ENCODE assay signal across 1 cellular context in genomic region chr12:6961695-6962284, GRCh38.
TF ChIP-seq lines count a peak whose summit lies in the region.

No MANE protein-coding gene starts in this region.

TF ChIP-seq in HEK293, 187 proteins besides CTCF, POLR2A, EP300 and RAD21 (continued from another document):
- TF ChIP-seq ZFHX2 (tag by site-specific recombination; conservative IDR thresholded peaks at IDR 0.05), result peak; percentile 54; the same call in 1 of the 2 replicates
- peak; percentile 36; the same call in 1 of the 2 replicates for TF ChIP-seq ZNF629 (tag by site-specific recombination; IDR thresholded peaks at IDR 0.05)
- TF ChIP-seq ZFP41 (tag by site-specific recombination; IDR thresholded peaks at IDR 0.05; ENCODE audit: borderline replicate concordance), result no peak
- no peak for TF ChIP-seq ZNF704 (tag by site-specific recombination; IDR thresholded peaks at IDR 0.05)
- TF ChIP-seq WT1 (tag by site-specific recombination; IDR thresholded peaks at IDR 0.05), result peak; percentile 60; the same call in 1 of the 2 replicates
- no peak for TF ChIP-seq ZNF830 (tag by site-specific recombination; IDR thresholded peaks at IDR 0.05; ENCODE audit: low read depth)
- peak; percentile 71; the same call in 1 of the 2 replicates for TF ChIP-seq ZNF449 (tag by site-specific recombination; IDR thresholded peaks at IDR 0.05)
- peak; percentile 68; the same call in 1 of the 2 replicates for TF ChIP-seq GLIS2 (tag by site-specific recombination; IDR thresholded peaks at IDR 0.05)
- peak; percentile 51; the same call in 1 of the 2 replicates for TF ChIP-seq EGR2 (tag by site-specific recombination; IDR thresholded peaks at IDR 0.05; ENCODE audit: low read depth)
- TF ChIP-seq INSM2 (tag by site-specific recombination; IDR thresholded peaks at IDR 0.05), result peak; percentile 10; the same call in 1 of the 2 replicates
- no peak for TF ChIP-seq OVOL3 (tag by site-specific recombination; IDR thresholded peaks at IDR 0.05)
- peak; percentile 59; the same call in 1 of the 2 replicates for TF ChIP-seq KLF10 (tag by site-specific recombination; IDR thresholded peaks at IDR 0.05)
- TF ChIP-seq ZNF292 (tag by site-specific recombination; IDR thresholded peaks at IDR 0.05; ENCODE audit: borderline replicate concordance, low read depth), result no peak
- no peak for TF ChIP-seq ZNF121 (tag by site-specific recombination; IDR thresholded peaks at IDR 0.05)
- 0 out of 2 replicates have a peak, but pooled peaks have one; percentile 4 for TF ChIP-seq FEZF1 (tag by site-specific recombination; IDR thresholded peaks at IDR 0.05)
- TF ChIP-seq, protein P1, sequence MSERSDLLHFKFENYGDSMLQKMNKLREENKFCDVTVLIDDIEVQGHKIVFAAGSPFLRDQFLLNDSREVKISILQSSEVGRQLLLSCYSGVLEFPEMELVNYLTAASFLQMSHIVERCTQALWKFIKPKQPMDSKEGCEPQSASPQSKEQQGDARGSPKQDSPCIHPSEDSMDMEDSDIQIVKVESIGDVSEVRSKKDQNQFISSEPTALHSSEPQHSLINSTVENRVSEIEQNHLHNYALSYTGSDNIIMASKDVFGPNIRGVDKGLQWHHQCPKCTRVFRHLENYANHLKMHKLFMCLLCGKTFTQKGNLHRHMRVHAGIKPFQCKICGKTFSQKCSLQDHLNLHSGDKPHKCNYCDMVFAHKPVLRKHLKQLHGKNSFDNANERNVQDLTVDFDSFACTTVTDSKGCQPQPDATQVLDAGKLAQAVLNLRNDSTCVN (tag by site-specific recombination; optimal IDR thresholded peaks at IDR 0.05), result peak; percentile 45
- no peak; the same call in 1 of the 2 replicates for TF ChIP-seq KLF7 (tag by site-specific recombination; IDR thresholded peaks at IDR 0.05; ENCODE audit: borderline replicate concordance)
- peak; percentile 73 for TF ChIP-seq ZBTB17 (tag by site-specific recombination; IDR thresholded peaks at IDR 0.05)
- peak; percentile 65 for TF ChIP-seq SP7 (tag by site-specific recombination; IDR thresholded peaks at IDR 0.05)
- TF ChIP-seq ZNF341 (tag by site-specific recombination; IDR thresholded peaks at IDR 0.05; ENCODE audit: low read depth), result peak; percentile 47
- TF ChIP-seq ZNF654 (tag by site-specific recombination; IDR thresholded peaks at IDR 0.05; ENCODE audit: low read depth), result peak; percentile 16
- TF ChIP-seq, protein P2, sequence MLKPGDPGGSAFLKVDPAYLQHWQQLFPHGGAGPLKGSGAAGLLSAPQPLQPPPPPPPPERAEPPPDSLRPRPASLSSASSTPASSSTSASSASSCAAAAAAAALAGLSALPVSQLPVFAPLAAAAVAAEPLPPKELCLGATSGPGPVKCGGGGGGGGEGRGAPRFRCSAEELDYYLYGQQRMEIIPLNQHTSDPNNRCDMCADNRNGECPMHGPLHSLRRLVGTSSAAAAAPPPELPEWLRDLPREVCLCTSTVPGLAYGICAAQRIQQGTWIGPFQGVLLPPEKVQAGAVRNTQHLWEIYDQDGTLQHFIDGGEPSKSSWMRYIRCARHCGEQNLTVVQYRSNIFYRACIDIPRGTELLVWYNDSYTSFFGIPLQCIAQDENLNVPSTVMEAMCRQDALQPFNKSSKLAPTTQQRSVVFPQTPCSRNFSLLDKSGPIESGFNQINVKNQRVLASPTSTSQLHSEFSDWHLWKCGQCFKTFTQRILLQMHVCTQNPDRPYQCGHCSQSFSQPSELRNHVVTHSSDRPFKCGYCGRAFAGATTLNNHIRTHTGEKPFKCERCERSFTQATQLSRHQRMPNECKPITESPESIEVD (tag by site-specific recombination; IDR thresholded peaks at IDR 0.05), result no peak
- TF ChIP-seq ZNF639 (tag by site-specific recombination; IDR thresholded peaks at IDR 0.05), result no peak
- 0 out of 2 replicates have a peak, but pooled peaks have one; percentile 8 for TF ChIP-seq KLF1 (tag by site-specific recombination; IDR thresholded peaks at IDR 0.05)
- 0 out of 2 replicates have a peak, but pooled peaks have one; percentile 2 for TF ChIP-seq PRDM2 (tag by site-specific recombination; IDR thresholded peaks at IDR 0.05; ENCODE audit: borderline replicate concordance)
- peak; percentile 98 for TF ChIP-seq ZBTB8A (tag by site-specific recombination; IDR thresholded peaks at IDR 0.05)
- TF ChIP-seq ZNF394 (tag by site-specific recombination; IDR thresholded peaks at IDR 0.05; ENCODE audit: borderline replicate concordance), result peak; percentile 33; the same call in 1 of the 2 replicates
- TF ChIP-seq, protein P3, sequence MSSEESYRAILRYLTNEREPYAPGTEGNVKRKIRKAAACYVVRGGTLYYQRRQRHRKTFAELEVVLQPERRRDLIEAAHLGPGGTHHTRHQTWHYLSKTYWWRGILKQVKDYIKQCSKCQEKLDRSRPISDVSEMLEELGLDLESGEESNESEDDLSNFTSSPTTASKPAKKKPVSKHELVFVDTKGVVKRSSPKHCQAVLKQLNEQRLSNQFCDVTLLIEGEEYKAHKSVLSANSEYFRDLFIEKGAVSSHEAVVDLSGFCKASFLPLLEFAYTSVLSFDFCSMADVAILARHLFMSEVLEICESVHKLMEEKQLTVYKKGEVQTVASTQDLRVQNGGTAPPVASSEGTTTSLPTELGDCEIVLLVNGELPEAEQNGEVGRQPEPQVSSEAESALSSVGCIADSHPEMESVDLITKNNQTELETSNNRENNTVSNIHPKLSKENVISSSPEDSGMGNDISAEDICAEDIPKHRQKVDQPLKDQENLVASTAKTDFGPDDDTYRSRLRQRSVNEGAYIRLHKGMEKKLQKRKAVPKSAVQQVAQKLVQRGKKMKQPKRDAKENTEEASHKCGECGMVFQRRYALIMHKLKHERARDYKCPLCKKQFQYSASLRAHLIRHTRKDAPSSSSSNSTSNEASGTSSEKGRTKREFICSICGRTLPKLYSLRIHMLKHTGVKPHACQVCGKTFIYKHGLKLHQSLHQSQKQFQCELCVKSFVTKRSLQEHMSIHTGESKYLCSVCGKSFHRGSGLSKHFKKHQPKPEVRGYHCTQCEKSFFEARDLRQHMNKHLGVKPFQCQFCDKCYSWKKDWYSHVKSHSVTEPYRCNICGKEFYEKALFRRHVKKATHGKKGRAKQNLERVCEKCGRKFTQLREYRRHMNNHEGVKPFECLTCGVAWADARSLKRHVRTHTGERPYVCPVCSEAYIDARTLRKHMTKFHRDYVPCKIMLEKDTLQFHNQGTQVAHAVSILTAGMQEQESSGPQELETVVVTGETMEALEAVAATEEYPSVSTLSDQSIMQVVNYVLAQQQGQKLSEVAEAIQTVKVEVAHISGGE (tag by site-specific recombination; conservative IDR thresholded peaks at IDR 0.05; ENCODE audit: low read depth), result peak; percentile 95
